In the genomic region with DNA sequence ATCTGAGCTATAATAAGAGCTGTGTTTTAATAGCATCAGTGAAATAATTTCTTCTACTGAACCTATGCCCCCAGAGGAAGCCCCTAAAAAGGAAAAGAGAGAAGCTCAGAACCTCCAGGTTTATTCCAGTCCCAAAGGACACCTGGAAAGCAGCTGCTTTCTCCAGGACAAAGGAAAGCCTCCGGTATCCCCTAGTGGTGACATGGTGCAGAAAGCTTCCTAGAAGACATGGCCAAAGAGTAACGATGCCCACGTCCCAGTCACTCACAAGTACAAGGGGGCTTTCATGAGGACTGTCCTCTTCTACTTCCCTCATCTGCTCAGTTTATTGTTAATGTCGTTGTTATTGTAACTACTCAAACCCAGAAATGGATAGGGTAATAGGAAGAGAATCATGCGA, we compare ENCODE assay signal across 15 cellular contexts.
A peak's percentile ranks its signal among the peaks of the same experiment; 100 is the strongest.
DNase-seq lines count a peak whose midpoint lies in the region; ATAC-seq, FAIRE-seq and TF ChIP-seq lines count a peak whose summit lies in the region.
"Had no signal": no experiment of that assay in that cellular context is flagged by ENCODE, and none has a peak within 500 bp of the region (broad histone marks: within the 10 kb centered on the region; RNA-seq: fewer than 3 reads in every experiment).

No MANE protein-coding gene starts in this region.

- no peaks in the 10 kb centered on the region for H3K36me3 Mint-ChIP-seq in activated T-cell treated with anti-CD3 and anti-CD28 coated beads, Interleukin-2, amount 50 U/mL, for 4 hours (ENCODE audit: insufficient read depth)
- H3K36me3 Mint-ChIP-seq: activated naive CD8-positive, alpha-beta T cell treated with anti-CD3 and anti-CD28 coated beads for 36 hours had no signal

- no peak overlapping the region for H3K4me3 ChIP-seq in astrocyte of the spinal cord (ENCODE audit: low read depth, low read length)

- no peaks in the 10 kb centered on the region for H3K27me3 Mint-ChIP-seq in activated T-cell treated with anti-CD3 and anti-CD28 coated beads, Interleukin-2, amount 50 U/mL, for 4 hours (ENCODE audit: low read depth)
- H3K27me3 Mint-ChIP-seq: activated CD4-positive, alpha-beta T cell treated with anti-CD3 and anti-CD28 coated beads, Interleukin-2, amount 10 ng/mL, durations not matched to agents 7 days and 5 days; activated naive CD8-positive, alpha-beta T cell treated with anti-CD3 and anti-CD28 coated beads for 36 hours had no signal

- in situ Hi-C loops in astrocyte of the spinal cord (cut with HindIII; ENCODE audit: low sequenced_read_pairs), result no loop called here

- H3K4me3 Mint-ChIP-seq in activated T-cell treated with anti-CD3 and anti-CD28 coated beads, Interleukin-2, amount 50 U/mL, for 4 hours, result no peak overlapping the region
- H3K4me3 Mint-ChIP-seq: activated CD4-positive, alpha-beta T cell treated with anti-CD3 and anti-CD28 coated beads, Interleukin-2, amount 10 ng/mL, durations not matched to agents 7 days and 5 days; activated naive CD8-positive, alpha-beta T cell treated with anti-CD3 and anti-CD28 coated beads for 36 hours had no signal

- no peaks in the 10 kb centered on the region for H3K9me3 Mint-ChIP-seq in activated T-cell treated with anti-CD3 and anti-CD28 coated beads, Interleukin-2, amount 50 U/mL, for 4 hours
- H3K9me3 Mint-ChIP-seq: activated CD4-positive, alpha-beta T cell treated with anti-CD3 and anti-CD28 coated beads, Interleukin-2, amount 10 ng/mL, durations not matched to agents 7 days and 5 days; activated naive CD8-positive, alpha-beta T cell treated with anti-CD3 and anti-CD28 coated beads for 36 hours had no signal

- TF ChIP-seq CTCF in D721Med (IDR thresholded peaks at IDR 0.05; ENCODE audit: insufficient read depth, missing control alignments) (peak; percentile 26), astrocyte of the spinal cord (IDR thresholded peaks at IDR 0.05; ENCODE audit: low read depth, low read length) (peak; percentile 43)

- H3K4me1 Mint-ChIP-seq in activated T-cell treated with anti-CD3 and anti-CD28 coated beads, Interleukin-2, amount 50 U/mL, for 4 hours (ENCODE audit: low read depth), result no peaks in the 10 kb centered on the region
- H3K4me1 Mint-ChIP-seq: activated CD4-positive, alpha-beta T cell treated with anti-CD3 and anti-CD28 coated beads, Interleukin-2, amount 10 ng/mL, durations not matched to agents 7 days and 5 days; activated naive CD8-positive, alpha-beta T cell treated with anti-CD3 and anti-CD28 coated beads for 36 hours had no signal

- ATAC-seq in activated T-cell treated with anti-CD3 and anti-CD28 coated beads, Interleukin-2, amount 50 U/mL, for 4 hours, result no peak
- ATAC-seq: Right ventricle myocardium inferior had no signal

- DNase-seq in D721Med (ENCODE audit: insufficient read length, low spot score) (no peak), HuH-7 (ENCODE audit: low spot score) (peak; percentile 32), astrocyte of the spinal cord (ENCODE audit: low read depth, low spot score) (no peak), left kidney (ENCODE audit: low read depth, low spot score) (peak; percentile 35), GF-D8 (lab: John Stamatoyannopoulos, UW) (no peak), inferior parietal cortex (ENCODE audit: extremely low spot score) (no peak)
- no peak for DNase-seq in activated T-cell treated with anti-CD3 and anti-CD28 coated beads, Interleukin-2, amount 50 U/mL, for 4 hours
- no peak for DNase-seq in activated CD4-positive, CD25-positive, alpha-beta regulatory T cell treated with anti-CD3 and anti-CD28 coated beads, Interleukin-2, amount 50 U/mL, for 72 hours
- DNase-seq: activated CD4-positive, alpha-beta T cell treated with anti-CD3 and anti-CD28 coated beads, Interleukin-2, amount 10 ng/mL, durations not matched to agents 7 days and 5 days; activated naive CD8-positive, alpha-beta T cell treated with anti-CD3 and anti-CD28 coated beads for 36 hours; EL; HCEC 1CT; NCI-H187; stimulated activated naive CD4-positive, alpha-beta T cell treated with Interleukin-2 at 50 U/mL for 16 hours had no signal

- FAIRE-seq in D721Med (lab: Jason Lieb, UNC), result no peak

Comparison
In these comparisons a context has a peak if more than half of its experiments do, and no peak if none do; other contexts are left out.
1. DNase-seq: peak in HuH-7 (single experiment) and left kidney (single experiment); none in D721Med (single experiment), astrocyte of the spinal cord (single experiment), GF-D8 (single experiment), inferior parietal cortex (single experiment), activated T-cell treated with anti-CD3 and anti-CD28 coated beads, Interleukin-2, amount 50 U/mL, for 4 hours (single experiment) and activated CD4-positive, CD25-positive, alpha-beta regulatory T cell treated with anti-CD3 and anti-CD28 coated beads, Interleukin-2, amount 50 U/mL, for 72 hours (single experiment).